29 cellular contexts compared by ENCODE assay signal in the genomic region with DNA sequence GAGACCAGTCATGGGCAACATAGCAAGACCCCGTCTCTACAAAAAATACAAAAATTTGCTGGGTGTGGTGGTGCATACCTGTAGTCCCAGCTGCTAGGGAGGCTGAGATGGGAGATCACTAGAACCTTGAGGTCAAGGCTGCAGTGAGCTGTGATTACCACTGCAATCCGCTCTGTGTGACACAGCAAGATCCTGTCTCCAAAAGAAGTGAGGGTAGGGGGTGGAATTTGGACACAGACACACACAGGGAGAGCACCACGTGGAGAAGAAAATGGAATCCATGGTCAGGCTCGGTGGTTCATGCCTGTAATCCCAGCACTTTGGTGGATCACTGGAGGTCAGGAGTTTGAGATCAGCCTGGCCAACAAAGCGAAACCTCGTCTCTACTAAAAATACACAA. TPM values are rescaled to one million over a fixed set of nuclear protein-coding genes. Genes with fewer than 3 reads are reported as not detected.
"Had no signal": no experiment of that assay in that cellular context is flagged by ENCODE, and none has a peak within 500 bp of the region (broad histone marks: within the 10 kb centered on the region; RNA-seq: fewer than 3 reads in every experiment).

No MANE protein-coding gene starts in this region.

- H3K4me3 ChIP-seq: adrenal gland, MG63 had no signal

- ATAC-seq: activated T-cell treated with anti-CD3 and anti-CD28 coated beads, Interleukin-2, amount 50 U/mL, for 72 hours; PC-3 had no signal

- H3K9me2 ChIP-seq: SK-N-SH had no signal

- DNase-seq: activated CD4-positive, alpha-beta memory T cell treated with anti-CD3 and anti-CD28 coated beads for 36 hours; activated CD4-positive, alpha-beta T cell treated with anti-CD3 and anti-CD28 coated beads, Interleukin-2, amount 10 ng/mL, durations not matched to agents 7 days and 5 days; activated CD4-positive, CD25-positive, alpha-beta regulatory T cell; activated CD8-positive, alpha-beta memory T cell treated with anti-CD3 and anti-CD28 coated beads for 24 hours; activated gamma-delta T cell treated with Interleukin-2 at 50 U/mL for 16 hours; activated naive CD4-positive, alpha-beta T cell treated with anti-CD3 and anti-CD28 coated beads, Interleukin-2, amount 10 ng/mL, durations not matched to agents 7 days and 5 days; activated naive CD8-positive, alpha-beta T cell treated with anti-CD3 and anti-CD28 coated beads for 36 hours; activated T-cell treated with anti-CD3 and anti-CD28 coated beads, Interleukin-2, amount 50 U/mL, for 72 hours; adrenal gland; anterior cingulate cortex; cerebellar nuclear complex; KBM-7; MG63; NCI-H1105 treated with DMSO at 0.1 percent for 48 hours; NCI-H1436 treated with DMSO at 0.1 percent for 48 hours; NCI-H187; NCI-H2081; NCI-H510A treated with DMSO at 0.1 percent for 48 hours; NCI-H69; NK-92 treated with Interleukin-12 subunit alpha and Interleukin-12 subunit beta, amount 100 ng/mL, for 24 hours; PC-3; SIG-M5; SK-N-SH; T-helper 1 cell had no signal

- H3K27ac ChIP-seq: adrenal gland, VCaP had no signal

- H3K4me1 ChIP-seq: adrenal gland had no signal

- H3K9ac ChIP-seq: SK-N-SH had no signal

- H3K9me3 ChIP-seq: adrenal gland, MG63, SK-N-SH had no signal

- H3K9me3 Mint-ChIP-seq: activated CD4-positive, alpha-beta memory T cell treated with anti-CD3 and anti-CD28 coated beads for 36 hours; activated naive CD8-positive, alpha-beta T cell treated with anti-CD3 and anti-CD28 coated beads for 36 hours; activated T-cell treated with anti-CD3 and anti-CD28 coated beads, Interleukin-2, amount 50 U/mL, for 72 hours had no signal

- H3K27ac Mint-ChIP-seq: activated CD4-positive, alpha-beta memory T cell treated with anti-CD3 and anti-CD28 coated beads for 36 hours; activated CD4-positive, alpha-beta T cell treated with anti-CD3 and anti-CD28 coated beads, Interleukin-2, amount 10 ng/mL, durations not matched to agents 7 days and 5 days; activated naive CD4-positive, alpha-beta T cell treated with anti-CD3 and anti-CD28 coated beads, Interleukin-2, amount 10 ng/mL, durations not matched to agents 7 days and 5 days; activated naive CD8-positive, alpha-beta T cell treated with anti-CD3 and anti-CD28 coated beads for 36 hours; activated T-cell treated with anti-CD3 and anti-CD28 coated beads, Interleukin-2, amount 50 U/mL, for 72 hours; activated T-helper 2 cell treated with anti-CD3 and anti-CD28 coated beads, Interferon-gamma antibody, Interleukin-2, Interleukin-4, amounts not matched to agents 10 μg/mL and 5 μg/mL and 100 μg/mL, durations not matched to agents 14 hours and 24 hours and 36 hours had no signal

- H3K36me3 ChIP-seq: adrenal gland had no signal

- H3K4me3 Mint-ChIP-seq: activated CD4-positive, alpha-beta memory T cell treated with anti-CD3 and anti-CD28 coated beads for 36 hours; activated CD4-positive, alpha-beta T cell treated with anti-CD3 and anti-CD28 coated beads, Interleukin-2, amount 10 ng/mL, durations not matched to agents 7 days and 5 days; activated naive CD4-positive, alpha-beta T cell treated with anti-CD3 and anti-CD28 coated beads, Interleukin-2, amount 10 ng/mL, durations not matched to agents 7 days and 5 days; activated naive CD8-positive, alpha-beta T cell treated with anti-CD3 and anti-CD28 coated beads for 36 hours; activated T-cell treated with anti-CD3 and anti-CD28 coated beads, Interleukin-2, amount 50 U/mL, for 72 hours had no signal

- H3K4me2 ChIP-seq: SK-N-SH had no signal

- H3K27me3 ChIP-seq: MG63 had no signal

- FAIRE-seq: RCC 7860 had no signal

RNA-seq across cellular contexts. Expression of gene TNFSF9, which starts 8.7 kb away (rescaled TPM):
- total RNA-seq: cardiac septum had no signal

RNA-seq across cellular contexts. Expression of gene TUBB4A, which starts 37.4 kb away (rescaled TPM):
- total RNA-seq: LHCN-M2 had no signal

RNA-seq across cellular contexts. Expression of gene CD70, which starts 51.4 kb away (rescaled TPM):
- total RNA-seq: cardiac septum had no signal

RNA-seq across cellular contexts. Expression of gene DENND1C, which starts 57.9 kb away (rescaled TPM):
- total RNA-seq: LHCN-M2, PC-3 had no signal
